1 cellular context compared by ENCODE assay signal in genomic region chr10:6353526-6353925, GRCh38.
TF ChIP-seq lines count a peak whose summit lies in the region.

No MANE protein-coding gene starts in this region.

TF ChIP-seq in A549, 52 proteins besides CTCF, POLR2A, EP300 and RAD21 (continued from another document):
- TF ChIP-seq NFE2L2 (conservative IDR thresholded peaks at IDR 0.05; ENCODE audit: low read length), result no peak
- TF ChIP-seq E2F6 (IDR thresholded peaks at IDR 0.05; ENCODE audit: borderline replicate concordance, low read depth), result no peak
- TF ChIP-seq HOXB13 (CRISPR knock-in tag; IDR thresholded peaks at IDR 0.05; ENCODE audit: low read depth), result no peak
- no peak for TF ChIP-seq PBX3 (IDR thresholded peaks at IDR 0.05)
- peak; percentile 75 to 92; a peak in 4 of 5 replicates for TF ChIP-seq JUN (IDR thresholded peaks at IDR 0.05)
- peak; percentile 78 for TF ChIP-seq JUNB (IDR thresholded peaks at IDR 0.05)
- TF ChIP-seq BHLHE40 (IDR thresholded peaks at IDR 0.05; ENCODE audit: low read depth, low read length), result no peak
- TF ChIP-seq ESRRA (IDR thresholded peaks at IDR 0.05; ENCODE audit: borderline replicate concordance, low read length), result no peak
- TF ChIP-seq ZC3H11A (IDR thresholded peaks at IDR 0.05), result no peak
- no peak for TF ChIP-seq KDM1A (IDR thresholded peaks at IDR 0.05; ENCODE audit: low read depth)
